In the genomic region with DNA sequence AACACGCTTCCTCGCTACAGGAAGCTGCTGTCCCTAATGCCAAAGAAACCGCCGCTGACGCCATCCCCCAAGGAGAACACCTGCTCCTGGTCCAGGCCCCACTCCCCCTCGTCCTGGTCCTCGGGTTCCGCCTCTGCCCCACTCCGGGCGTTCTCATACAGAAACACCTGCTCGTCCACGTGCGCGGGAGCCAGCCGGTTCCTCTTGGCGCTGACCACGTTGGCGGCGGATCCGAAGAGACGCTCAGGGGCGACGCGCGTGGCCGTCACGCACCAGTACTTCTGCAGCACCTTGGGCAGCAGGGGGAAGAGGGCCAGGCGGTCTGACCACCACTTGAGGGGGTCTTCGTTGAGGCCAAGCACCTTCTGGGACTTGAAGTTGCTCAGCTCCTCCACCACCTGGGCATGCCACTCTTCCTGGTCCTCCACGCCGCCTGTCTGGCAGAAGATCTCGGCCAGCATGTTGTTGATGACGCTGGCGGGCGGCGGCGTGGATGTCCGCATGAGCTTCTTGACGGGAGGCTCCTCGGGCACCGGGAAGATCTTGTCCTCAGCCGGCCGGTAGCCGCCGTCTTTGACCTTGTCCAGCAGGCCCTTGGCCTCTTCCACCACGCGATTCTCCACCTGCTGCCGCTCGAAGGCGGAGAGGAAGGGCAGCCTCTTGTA, we compare ENCODE assay signal across 19 cellular contexts.
"Had no signal": no experiment of that assay in that cellular context is flagged by ENCODE, and none has a peak within 500 bp of the region (broad histone marks: within the 10 kb centered on the region; RNA-seq: fewer than 3 reads in every experiment).

No MANE protein-coding gene starts in this region.

- H3K27ac ChIP-seq: body of pancreas, cardiac muscle cell, foreskin keratinocyte, left ventricle myocardium inferior, neutrophil, pancreas, psoas muscle, right atrium auricular region, thyroid gland had no signal

- ATAC-seq: body of pancreas; foreskin keratinocyte; natural killer cell; pancreas; psoas muscle; stimulated activated naive CD8-positive, alpha-beta T cell treated with anti-CD3 and anti-CD28 coated beads, Interleukin-15, Interleukin-2, amounts not matched to agents 100 U/mL and 50 U/mL, for 24 hours; T-cell had no signal

- H3K9me3 ChIP-seq: body of pancreas, left ventricle myocardium inferior, neutrophil, pancreas, psoas muscle, right atrium auricular region, thyroid gland had no signal

- H3K4me3 ChIP-seq: body of pancreas, cardiac muscle cell, left ventricle myocardium inferior, pancreas, psoas muscle, right atrium auricular region, thyroid gland had no signal

- H3K4me1 ChIP-seq: foreskin keratinocyte, psoas muscle had no signal

- DNase-seq: activated B cell treated with CpG ODN at 0.5 μM for 24 hours; activated CD4-positive, alpha-beta memory T cell treated with anti-CD3 and anti-CD28 coated beads for 36 hours; activated CD4-positive, alpha-beta T cell treated with anti-CD3 and anti-CD28 coated beads for 48 hours; activated effector memory CD4-positive, alpha-beta T cell treated with anti-CD3 and anti-CD28 coated beads, Interleukin-2, amount 50 U/mL, for 16 hours; activated naive CD4-positive, alpha-beta T cell treated with anti-CD3 and anti-CD28 coated beads, Interleukin-2, amount 10 ng/mL, durations not matched to agents 7 days and 5 days; body of pancreas; foreskin keratinocyte; left ventricle myocardium inferior; natural killer cell; psoas muscle; stimulated activated CD4-positive, alpha-beta T cell treated with anti-CD3 and anti-CD28 coated beads, Interleukin-4, amount 100 ng/mL, for 24 hours; stimulated activated naive CD8-positive, alpha-beta T cell treated with anti-CD3 and anti-CD28 coated beads, Interleukin-15, Interleukin-2, amounts not matched to agents 100 U/mL and 50 U/mL, for 24 hours; T-cell; thyroid gland had no signal

- FAIRE-seq: pancreas, TTC549 had no signal

- H3K27me3 ChIP-seq: body of pancreas, cardiac muscle cell, foreskin keratinocyte, neutrophil, pancreas, right atrium auricular region, thyroid gland had no signal
